Comparison of ENCODE assay signal across 1 cellular context in the genomic region with DNA sequence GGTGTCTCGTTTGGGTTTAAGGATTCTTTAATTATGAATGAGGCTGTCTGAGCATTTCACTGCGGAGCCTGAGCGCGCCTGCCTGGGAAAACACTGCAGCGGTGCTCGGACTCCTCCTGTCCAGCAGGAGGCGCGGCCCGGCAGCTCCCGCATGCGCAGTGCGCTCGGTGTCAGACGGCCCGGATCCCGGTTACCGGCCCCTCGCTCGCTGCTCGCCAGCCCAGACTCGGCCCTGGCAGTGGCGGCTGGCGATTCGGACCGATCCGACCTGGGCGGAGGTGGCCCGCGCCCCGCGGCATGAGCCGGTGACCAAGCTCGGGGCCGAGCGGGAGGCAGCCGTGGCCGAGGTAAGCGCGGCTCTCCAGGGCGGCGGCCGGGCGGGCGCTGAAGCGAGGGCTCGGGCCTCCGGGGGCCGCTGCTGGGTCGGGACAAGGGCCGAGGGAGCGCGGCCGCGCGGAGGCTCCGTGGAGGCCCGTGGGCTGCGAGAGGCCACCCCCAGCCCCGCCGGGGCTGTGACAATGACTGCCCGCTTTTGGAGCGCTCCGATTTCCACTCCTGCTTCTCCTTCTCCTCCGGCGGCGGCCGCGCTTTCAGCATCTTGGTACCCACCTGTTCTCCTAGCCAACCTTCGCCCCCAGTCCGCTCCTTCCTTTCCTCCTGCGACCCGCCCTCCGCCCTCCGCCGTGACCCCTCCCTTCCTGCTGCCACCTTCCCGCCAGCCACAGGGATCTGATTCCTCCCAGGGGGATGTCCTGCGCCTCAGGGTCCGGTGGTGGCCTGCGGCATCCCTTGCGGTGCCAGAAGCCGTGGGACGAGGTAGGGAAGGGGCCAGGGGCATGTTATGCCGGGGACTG.
TF ChIP-seq lines count a peak whose summit lies in the region.

Gene EXT2, plus strand, starts transcription at position 173 of the 854 bp plus-strand sequence. CDS start 12,035 bp downstream, outside the sequence.

TF ChIP-seq in HepG2, 621 proteins besides CTCF, POLR2A, EP300 and RAD21 (continued from another document and continues in another):
- no peak for TF ChIP-seq SNAPC4 (CRISPR knock-in tag; IDR thresholded peaks at IDR 0.05)
- no peak for TF ChIP-seq GABPA (IDR thresholded peaks at IDR 0.05; ENCODE audit: low read depth, low read length)
- no peak for TF ChIP-seq GABPA (CRISPR knock-in tag; IDR thresholded peaks at IDR 0.05; ENCODE audit: low read depth)
- TF ChIP-seq, protein P1, sequence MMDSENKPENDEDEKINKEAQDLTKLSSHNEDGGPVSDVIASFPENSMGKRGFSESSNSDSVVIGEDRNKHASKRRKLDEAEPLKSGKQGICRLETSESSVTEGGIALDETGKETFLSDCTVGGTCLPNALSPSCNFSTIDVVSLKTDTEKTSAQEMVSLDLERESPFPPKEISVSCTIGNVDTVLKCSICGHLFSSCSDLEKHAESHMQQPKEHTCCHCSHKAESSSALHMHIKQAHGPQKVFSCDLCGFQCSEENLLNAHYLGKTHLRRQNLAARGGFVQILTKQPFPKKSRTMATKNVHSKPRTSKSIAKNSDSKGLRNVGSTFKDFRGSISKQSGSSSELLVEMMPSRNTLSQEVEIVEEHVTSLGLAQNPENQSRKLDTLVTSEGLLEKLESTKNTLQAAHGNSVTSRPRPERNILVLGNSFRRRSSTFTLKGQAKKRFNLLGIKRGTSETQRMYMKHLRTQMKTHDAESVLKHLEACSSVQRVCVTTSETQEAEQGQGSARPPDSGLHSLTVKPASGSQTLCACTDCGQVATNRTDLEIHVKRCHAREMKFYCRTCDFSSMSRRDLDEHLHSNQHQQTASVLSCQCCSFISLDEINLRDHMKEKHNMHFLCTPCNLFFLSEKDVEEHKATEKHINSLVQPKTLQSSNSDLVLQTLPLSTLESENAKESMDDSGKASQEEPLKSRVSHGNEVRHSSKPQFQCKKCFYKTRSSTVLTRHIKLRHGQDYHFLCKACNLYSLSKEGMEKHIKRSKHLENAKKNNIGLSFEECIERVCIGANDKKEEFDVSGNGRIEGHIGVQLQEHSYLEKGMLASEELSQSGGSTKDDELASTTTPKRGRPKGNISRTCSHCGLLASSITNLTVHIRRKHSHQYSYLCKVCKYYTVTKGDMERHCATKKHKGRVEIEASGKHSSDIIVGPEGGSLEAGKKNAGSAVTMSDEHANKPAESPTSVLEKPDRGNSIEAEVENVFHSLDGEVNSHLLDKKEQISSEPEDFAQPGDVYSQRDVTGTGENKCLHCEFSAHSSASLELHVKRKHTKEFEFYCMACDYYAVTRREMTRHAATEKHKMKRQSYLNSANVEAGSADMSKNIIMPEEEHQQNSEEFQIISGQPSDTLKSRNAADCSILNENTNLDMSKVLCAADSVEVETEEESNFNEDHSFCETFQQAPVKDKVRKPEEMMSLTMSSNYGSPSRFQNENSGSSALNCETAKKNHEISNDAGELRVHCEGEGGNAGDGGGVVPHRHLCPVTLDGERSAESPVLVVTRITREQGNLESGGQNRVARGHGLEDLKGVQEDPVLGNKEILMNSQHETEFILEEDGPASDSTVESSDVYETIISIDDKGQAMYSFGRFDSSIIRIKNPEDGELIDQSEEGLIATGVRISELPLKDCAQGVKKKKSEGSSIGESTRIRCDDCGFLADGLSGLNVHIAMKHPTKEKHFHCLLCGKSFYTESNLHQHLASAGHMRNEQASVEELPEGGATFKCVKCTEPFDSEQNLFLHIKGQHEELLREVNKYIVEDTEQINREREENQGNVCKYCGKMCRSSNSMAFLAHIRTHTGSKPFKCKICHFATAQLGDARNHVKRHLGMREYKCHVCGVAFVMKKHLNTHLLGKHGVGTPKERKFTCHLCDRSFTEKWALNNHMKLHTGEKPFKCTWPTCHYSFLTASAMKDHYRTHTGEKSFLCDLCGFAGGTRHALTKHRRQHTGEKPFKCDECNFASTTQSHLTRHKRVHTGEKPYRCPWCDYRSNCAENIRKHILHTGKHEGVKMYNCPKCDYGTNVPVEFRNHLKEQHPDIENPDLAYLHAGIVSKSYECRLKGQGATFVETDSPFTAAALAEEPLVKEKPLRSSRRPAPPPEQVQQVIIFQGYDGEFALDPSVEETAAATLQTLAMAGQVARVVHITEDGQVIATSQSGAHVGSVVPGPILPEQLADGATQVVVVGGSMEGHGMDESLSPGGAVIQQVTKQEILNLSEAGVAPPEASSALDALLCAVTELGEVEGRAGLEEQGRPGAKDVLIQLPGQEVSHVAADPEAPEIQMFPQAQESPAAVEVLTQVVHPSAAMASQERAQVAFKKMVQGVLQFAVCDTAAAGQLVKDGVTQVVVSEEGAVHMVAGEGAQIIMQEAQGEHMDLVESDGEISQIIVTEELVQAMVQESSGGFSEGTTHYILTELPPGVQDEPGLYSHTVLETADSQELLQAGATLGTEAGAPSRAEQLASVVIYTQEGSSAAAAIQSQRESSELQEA (CRISPR knock-in tag; IDR thresholded peaks at IDR 0.05; ENCODE audit: not compliant biosample characterization) = no peak
- no peak for TF ChIP-seq ZNF766 (CRISPR knock-in tag; IDR thresholded peaks at IDR 0.05; ENCODE audit: borderline replicate concordance)
- TF ChIP-seq CBFB (CRISPR knock-in tag; IDR thresholded peaks at IDR 0.05) = 0 out of 2 replicates have a peak, but pooled peaks have one; percentile 40
- TF ChIP-seq ZNF460 (CRISPR knock-in tag; IDR thresholded peaks at IDR 0.05; ENCODE audit: borderline replicate concordance) = no peak
- no peak; the same call in 1 of the 2 replicates for TF ChIP-seq ZNF589 (CRISPR knock-in tag; conservative IDR thresholded peaks at IDR 0.05)
- no peak for TF ChIP-seq ZNF883 (CRISPR knock-in tag; IDR thresholded peaks at IDR 0.05; ENCODE audit: not compliant biosample characterization)
- no peak for TF ChIP-seq IKZF1 (IDR thresholded peaks at IDR 0.05)
- no peak for TF ChIP-seq ZBTB33 (CRISPR knock-in tag; IDR thresholded peaks at IDR 0.05)
- TF ChIP-seq LCORL (IDR thresholded peaks at IDR 0.05) = no peak
- TF ChIP-seq LCORL (CRISPR knock-in tag; IDR thresholded peaks at IDR 0.05) = no peak
- TF ChIP-seq PCBP2 (optimal IDR thresholded peaks at IDR 0.05; ENCODE audit: low read depth, low read length, poor library complexity, severe bottlenecking) = no peak
- TF ChIP-seq, protein P2, sequence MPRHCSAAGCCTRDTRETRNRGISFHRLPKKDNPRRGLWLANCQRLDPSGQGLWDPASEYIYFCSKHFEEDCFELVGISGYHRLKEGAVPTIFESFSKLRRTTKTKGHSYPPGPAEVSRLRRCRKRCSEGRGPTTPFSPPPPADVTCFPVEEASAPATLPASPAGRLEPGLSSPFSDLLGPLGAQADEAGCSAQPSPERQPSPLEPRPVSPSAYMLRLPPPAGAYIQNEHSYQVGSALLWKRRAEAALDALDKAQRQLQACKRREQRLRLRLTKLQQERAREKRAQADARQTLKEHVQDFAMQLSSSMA (CRISPR knock-in tag; IDR thresholded peaks at IDR 0.05) = no peak
- no peak for TF ChIP-seq ZNF230 (CRISPR knock-in tag; IDR thresholded peaks at IDR 0.05)
- TF ChIP-seq ZNF3 (CRISPR knock-in tag; IDR thresholded peaks at IDR 0.05) = no peak
- TF ChIP-seq PITX1 (CRISPR knock-in tag; IDR thresholded peaks at IDR 0.05) = no peak
- TF ChIP-seq BCL6 (CRISPR knock-in tag; IDR thresholded peaks at IDR 0.05) = no peak
- TF ChIP-seq MAF1 (CRISPR knock-in tag; IDR thresholded peaks at IDR 0.05; ENCODE audit: borderline replicate concordance) = no peak
- TF ChIP-seq MXI1 (IDR thresholded peaks at IDR 0.05; ENCODE audit: borderline replicate concordance, low read depth, low read length) = no peak; the same call in 2 of the 3 replicates
- TF ChIP-seq, protein P3, sequence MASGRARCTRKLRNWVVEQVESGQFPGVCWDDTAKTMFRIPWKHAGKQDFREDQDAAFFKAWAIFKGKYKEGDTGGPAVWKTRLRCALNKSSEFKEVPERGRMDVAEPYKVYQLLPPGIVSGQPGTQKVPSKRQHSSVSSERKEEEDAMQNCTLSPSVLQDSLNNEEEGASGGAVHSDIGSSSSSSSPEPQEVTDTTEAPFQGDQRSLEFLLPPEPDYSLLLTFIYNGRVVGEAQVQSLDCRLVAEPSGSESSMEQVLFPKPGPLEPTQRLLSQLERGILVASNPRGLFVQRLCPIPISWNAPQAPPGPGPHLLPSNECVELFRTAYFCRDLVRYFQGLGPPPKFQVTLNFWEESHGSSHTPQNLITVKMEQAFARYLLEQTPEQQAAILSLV (CRISPR knock-in tag; IDR thresholded peaks at IDR 0.05; ENCODE audit: borderline replicate concordance) = peak; percentile 77; the same call in 1 of the 2 replicates
- TF ChIP-seq, protein P4, sequence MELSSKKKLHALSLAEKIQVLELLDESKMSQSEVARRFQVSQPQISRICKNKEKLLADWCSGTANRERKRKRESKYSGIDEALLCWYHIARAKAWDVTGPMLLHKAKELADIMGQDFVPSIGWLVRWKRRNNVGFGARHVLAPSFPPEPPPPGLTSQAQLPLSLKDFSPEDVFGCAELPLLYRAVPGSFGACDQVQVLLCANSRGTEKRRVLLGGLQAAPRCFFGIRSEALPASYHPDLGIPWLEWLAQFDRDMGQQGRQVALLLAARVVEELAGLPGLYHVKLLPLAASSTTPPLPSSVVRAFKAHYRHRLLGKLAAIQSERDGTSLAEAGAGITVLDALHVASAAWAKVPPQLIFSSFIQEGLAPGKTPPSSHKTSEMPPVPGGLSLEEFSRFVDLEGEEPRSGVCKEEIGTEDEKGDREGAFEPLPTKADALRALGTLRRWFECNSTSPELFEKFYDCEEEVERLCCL (CRISPR knock-in tag; IDR thresholded peaks at IDR 0.05; ENCODE audit: borderline replicate concordance) = no peak
- TF ChIP-seq KLF16 (CRISPR knock-in tag; IDR thresholded peaks at IDR 0.05) = no peak
- TF ChIP-seq BRD4 (CRISPR knock-in tag; IDR thresholded peaks at IDR 0.05) = no peak
- peak; percentile 60; the same call in 1 of the 2 replicates for TF ChIP-seq TAF1 (CRISPR knock-in tag; IDR thresholded peaks at IDR 0.05)
- TF ChIP-seq ZNF543 (CRISPR knock-in tag; IDR thresholded peaks at IDR 0.05) = no peak
- TF ChIP-seq NR2F2 (IDR thresholded peaks at IDR 0.05; ENCODE audit: borderline replicate concordance, low read depth) = no peak
- no peak; the same call in 1 of the 2 replicates for TF ChIP-seq ZSCAN29 (CRISPR knock-in tag; conservative IDR thresholded peaks at IDR 0.05)
- TF ChIP-seq ZNF788 (CRISPR knock-in tag; IDR thresholded peaks at IDR 0.05; ENCODE audit: borderline replicate concordance) = no peak
- TF ChIP-seq NAIF1 (CRISPR knock-in tag; IDR thresholded peaks at IDR 0.05; ENCODE audit: borderline replicate concordance) = no peak
- no peak for TF ChIP-seq ZNF296 (CRISPR knock-in tag; conservative IDR thresholded peaks at IDR 0.05)
- TF ChIP-seq, protein P5, sequence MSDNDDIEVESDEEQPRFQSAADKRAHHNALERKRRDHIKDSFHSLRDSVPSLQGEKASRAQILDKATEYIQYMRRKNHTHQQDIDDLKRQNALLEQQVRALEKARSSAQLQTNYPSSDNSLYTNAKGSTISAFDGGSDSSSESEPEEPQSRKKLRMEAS (IDR thresholded peaks at IDR 0.05) = no peak; the same call in 1 of the 2 replicates
- no peak for TF ChIP-seq ZNF430 (CRISPR knock-in tag; IDR thresholded peaks at IDR 0.05)
- TF ChIP-seq ZFP36 (IDR thresholded peaks at IDR 0.05; ENCODE audit: borderline replicate concordance, low read depth, low read length, partially characterized antibody) = no peak
- no peak for TF ChIP-seq HOXA9 (CRISPR knock-in tag; IDR thresholded peaks at IDR 0.05; ENCODE audit: borderline replicate concordance)
- TF ChIP-seq POGZ (CRISPR knock-in tag; IDR thresholded peaks at IDR 0.05) = peak; percentile 70; the same call in 1 of the 2 replicates
- TF ChIP-seq ZNF317 (CRISPR knock-in tag; IDR thresholded peaks at IDR 0.05) = no peak
